ENCODE assay signal across 9 cellular contexts in genomic region chr15:88911766-88912118, GRCh38. TPM values are rescaled to one million over a fixed set of nuclear protein-coding genes. Genes with fewer than 3 reads are reported as not detected.
DNase-seq lines count a peak whose midpoint lies in the region; ATAC-seq and TF ChIP-seq lines count a peak whose summit lies in the region.
"Had no signal": no experiment of that assay in that cellular context is flagged by ENCODE, and none has a peak within 500 bp of the region (broad histone marks: within the 10 kb centered on the region; RNA-seq: fewer than 3 reads in every experiment).

No MANE protein-coding gene starts in this region.

- H3K4me2 ChIP-seq in SK-N-SH, result peak overlapping the region; percentile 98

- H3K27ac ChIP-seq in SK-N-SH (ENCODE audit: low read depth in 2 of 2, low read length in 1 of 2) (no peak overlapping the region; a peak in 1 of 4 replicates), cardiac muscle cell (peak overlapping the region; percentile 81), skeletal muscle tissue (ENCODE audit: low read depth, low read length) (peak overlapping the region; percentile 99)

- H4K20me1 ChIP-seq in SK-N-SH (ENCODE audit: insufficient read depth), result no peaks in the 10 kb centered on the region

- no peak for ATAC-seq in GM18505 (IDR thresholded peaks at IDR 0.05; ENCODE audit: unreplicated experiment)
- no peak for ATAC-seq in GM21515 (IDR thresholded peaks at IDR 0.05; ENCODE audit: unreplicated experiment)
- no peak for ATAC-seq in HG02759 (IDR thresholded peaks at IDR 0.05; ENCODE audit: unreplicated experiment)

- H3K4me1 ChIP-seq in SK-N-SH (ENCODE audit: control insufficient read depth in 1 of 2, insufficient read depth in 2 of 2, low read depth in 1 of 2, low read length in 1 of 2) (peaks cover 7 to 9% of the 10 kb centered on the region in 2 experiments; a peak in 2 of 4 replicates), cardiac muscle cell (ENCODE audit: low read depth) (peaks cover 17% of the 10 kb centered on the region), skeletal muscle tissue (ENCODE audit: control insufficient read depth in 3 of 3, insufficient read depth in 3 of 3, low read length in 3 of 3) (peaks cover 47 to 68% (median 58%) of the 10 kb centered on the region in 3 donors)

- H3K9ac ChIP-seq in SK-N-SH, result peak overlapping the region; percentile 95; the same call in 1 of the 2 replicates
- peak overlapping the region; percentile 91 to 97 (median 95) for H3K9ac ChIP-seq in skeletal muscle tissue (ENCODE audit: low read depth in 1 of 3, low read length in 3 of 3)

- no peak overlapping the region for H2AFZ ChIP-seq in SK-N-SH (ENCODE audit: low read depth)

- peak; percentile 23 for DNase-seq in GM13977 (ENCODE audit: low spot score)
- DNase-seq in SK-N-SH, result no peak
- DNase-seq in cardiac muscle cell (ENCODE audit: low read depth in 1 of 2, low spot score in 1 of 2), result peak in 1 of 2 donors; percentile 80
- DNase-seq in stimulated activated CD4-positive, alpha-beta T cell treated with anti-CD3 and anti-CD28 coated beads, Interleukin-4, amount 100 ng/mL, for 1 hour, result no peak
- DNase-seq: cortex of kidney had no signal

- H3K9me3 ChIP-seq in SK-N-SH, result no peaks in the 10 kb centered on the region
- no peaks in the 10 kb centered on the region for H3K9me3 ChIP-seq in cardiac muscle cell (ENCODE audit: low read depth)
- no peaks in the 10 kb centered on the region for H3K9me3 ChIP-seq in skeletal muscle tissue (ENCODE audit: control insufficient read depth in 3 of 3, low read length in 3 of 3)

- TF ChIP-seq POLR2A in GM18505 (IDR thresholded peaks at IDR 0.05; ENCODE audit: borderline replicate concordance, extremely low read depth, insufficient read depth, insufficient read length), result no peak

- in situ Hi-C loops in GM13977 (cut with MboI; ENCODE audit: low pct_unique_long_range_greater_than_20kb, low sequenced_read_pairs, unreplicated experiment), result loop anchor here (25.0 kb wide), 1 partner anchor 276 kb away; no protein-coding TSS in a partner anchor

- POLR2A ChIA-PET in SK-N-SH (lab: Yijun Ruan, JAX), result no interaction called here

- H3K27me3 ChIP-seq in SK-N-SH (ENCODE audit: insufficient read depth), result no peaks in the 10 kb centered on the region
- no peaks in the 10 kb centered on the region for H3K27me3 ChIP-seq in cardiac muscle cell
- H3K27me3 ChIP-seq in skeletal muscle tissue (ENCODE audit: control insufficient read depth in 3 of 3, insufficient read depth in 3 of 3, low read length in 3 of 3), result no peaks in the 10 kb centered on the region

- TF ChIP-seq CTCF in GM13977 (IDR thresholded peaks at IDR 0.05; ENCODE audit: extremely low read depth, insufficient read depth, missing control alignments) (no peak), SK-N-SH (IDR thresholded peaks at IDR 0.05) (no peak), cardiac muscle cell (IDR thresholded peaks at IDR 0.05; ENCODE audit: low read depth, low read length) (no peak)

- CTCF ChIA-PET in SK-N-SH (lab: Yijun Ruan, JAX), result interaction anchor here (1.4 to 1.6 kb wide), 5 partner anchors 14 to 110 kb away, joined by 3 to 6 read pairs (median 5); no protein-coding TSS in a partner anchor

- 66% methylated on average over 3 of the region's 5 CpGs for WGBS in SK-N-SH (ENCODE audit: low lambda C conversion rate)

- H3K9me2 ChIP-seq in SK-N-SH, result no peaks in the 10 kb centered on the region

- TF ChIP-seq EP300 in SK-N-SH (IDR thresholded peaks at IDR 0.05; ENCODE audit: borderline replicate concordance in 1 of 2, low read depth in 1 of 2, low read length in 1 of 2), result no peak

- no peak for TF ChIP-seq RAD21 in SK-N-SH (IDR thresholded peaks at IDR 0.05; ENCODE audit: low read length)

- H3K4me3 ChIP-seq in SK-N-SH (ENCODE audit: low read depth in 2 of 2, low read length in 1 of 2) (peak overlapping the region; percentile 69 to 94; a peak in 3 of 4 replicates), cardiac muscle cell (peak overlapping the region; percentile 54), skeletal muscle tissue (ENCODE audit: low read length in 3 of 3) (peak overlapping the region; percentile 77 to 90 (median 87))

- H3K79me2 ChIP-seq in SK-N-SH (ENCODE audit: insufficient read depth), result peaks cover 19% of the 10 kb centered on the region; the same call in 1 of the 2 replicates

- H3K36me3 ChIP-seq in SK-N-SH (replicated peaks in 1 of 2; ENCODE audit: control insufficient read depth in 1 of 2, insufficient read depth in 2 of 2, low read length in 1 of 2) (peaks cover 0 to 12% of the 10 kb centered on the region in 2 experiments), cardiac muscle cell (peaks cover under 1% of the 10 kb centered on the region), skeletal muscle tissue (ENCODE audit: control insufficient read depth in 3 of 3, insufficient read depth in 3 of 3, low read length in 3 of 3) (peaks cover 20 to 36% (median 22%) of the 10 kb centered on the region in 3 donors)

- H3F3A ChIP-seq in SK-N-SH (replicated peaks; ENCODE audit: insufficient read depth), result peaks cover 4% of the 10 kb centered on the region

TF ChIP-seq in SK-N-SH, 30 proteins besides CTCF, POLR2A, EP300 and RAD21:
- TF ChIP-seq MEF2A (IDR thresholded peaks at IDR 0.05; ENCODE audit: borderline replicate concordance, low read depth), result peak; percentile 55; the same call in 1 of the 2 replicates
- no peak for TF ChIP-seq USF2 (IDR thresholded peaks at IDR 0.05; ENCODE audit: borderline replicate concordance, low read depth, low read length)
- TF ChIP-seq FOSL2 (IDR thresholded peaks at IDR 0.05; ENCODE audit: borderline replicate concordance, low read depth), result no peak
- no peak for TF ChIP-seq NFIC (IDR thresholded peaks at IDR 0.05; ENCODE audit: borderline replicate concordance)
- no peak for TF ChIP-seq SMC3 (IDR thresholded peaks at IDR 0.05; ENCODE audit: low read depth, low read length)

RNA-seq across cellular contexts. Expression of gene MFGE8, which starts 1.4 kb away (rescaled TPM):
- polyA plus RNA-seq in SK-N-SH (2012; rRNA removed), result 210 and 247 TPM in 2 replicates
- polyA plus RNA-seq in SK-N-SH (2012; cell fraction: cytosol; rRNA removed), result 106 and 153 TPM in 2 replicates
- 444 and 513 TPM in 2 replicates for polyA plus RNA-seq in SK-N-SH (2012; cell fraction: nucleus; rRNA removed)
- total RNA-seq in cardiac muscle cell, result 300 and 307 TPM in 2 replicates
- 286 and 326 TPM in 2 replicates for polyA plus RNA-seq in cardiac muscle cell
- 35.0 TPM for total RNA-seq in skeletal muscle tissue

RNA-seq across cellular contexts. Expression of gene HAPLN3, which starts 16.4 kb away (rescaled TPM):
- polyA plus RNA-seq in SK-N-SH (2012; rRNA removed), result 8.3 and 9.7 TPM in 2 replicates
- polyA plus RNA-seq in SK-N-SH (2012; cell fraction: cytosol; rRNA removed), result 2.7 and 3.7 TPM in 2 replicates
- 28.0 and 34.0 TPM in 2 replicates for polyA plus RNA-seq in SK-N-SH (2012; cell fraction: nucleus; rRNA removed)
- 9.9 and 21.7 TPM in 2 replicates for total RNA-seq in cardiac muscle cell
- 6.8 and 8.1 TPM in 2 replicates for polyA plus RNA-seq in cardiac muscle cell
- total RNA-seq in skeletal muscle tissue, result 6.3 TPM

Comparison
In these comparisons a context has a peak if more than half of its experiments do, and no peak if none do; other contexts are left out.
1. H3K27ac ChIP-seq: peak in cardiac muscle cell (single experiment) and skeletal muscle tissue (single experiment); none in SK-N-SH (0 of 2).
2. Peak in every context shown above with its lines, with median percentiles within 50 percentile points of each other: H3K4me3 ChIP-seq.